12 cellular contexts compared by ENCODE assay signal in the genomic region with DNA sequence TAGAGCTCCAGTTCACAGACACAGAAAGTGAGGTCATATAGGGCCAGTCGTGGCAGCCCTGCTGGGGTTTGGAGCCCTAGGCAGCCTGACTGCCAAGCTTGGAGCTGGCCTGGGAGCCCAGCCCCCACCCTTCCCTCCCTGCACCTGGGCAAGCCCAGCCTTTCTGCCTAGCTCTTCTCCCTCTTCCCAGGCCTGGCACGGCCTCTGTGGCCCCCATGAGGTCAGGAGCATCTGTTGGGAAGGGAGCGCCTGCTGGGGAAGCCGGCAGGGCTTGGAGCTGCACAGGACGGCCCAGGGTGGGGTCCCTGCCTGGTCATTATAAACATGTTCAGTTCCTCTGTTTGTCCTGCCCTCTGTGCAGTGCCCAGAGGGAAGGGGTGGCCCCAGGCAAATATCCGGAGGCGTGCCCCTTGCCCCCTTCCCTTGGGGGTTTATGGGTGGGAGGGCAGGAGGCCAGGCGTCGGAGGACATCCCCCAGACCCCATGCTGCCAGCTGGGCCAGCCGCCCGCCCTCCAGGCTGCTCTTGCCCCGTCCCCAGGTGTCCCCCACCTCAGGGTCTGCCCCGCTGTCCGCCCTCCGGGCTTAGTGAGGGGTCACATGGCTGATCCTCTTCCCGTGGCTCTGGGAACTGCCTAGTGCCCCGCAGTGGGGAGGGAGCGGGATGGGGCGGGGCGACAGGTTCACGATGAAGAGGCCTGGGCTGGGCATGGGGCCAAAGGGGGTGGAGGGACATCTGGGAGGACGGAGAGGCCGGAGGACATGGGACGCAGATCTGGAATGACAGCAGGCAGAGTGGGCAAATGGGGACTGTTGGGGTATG. TPM values are rescaled to one million over a fixed set of nuclear protein-coding genes. Genes with fewer than 3 reads are reported as not detected.
A peak's percentile ranks its signal among the peaks of the same experiment; 100 is the strongest.
DNase-seq lines count a peak whose midpoint lies in the region; ATAC-seq and TF ChIP-seq lines count a peak whose summit lies in the region.
"Had no signal": no experiment of that assay in that cellular context is flagged by ENCODE, and none has a peak within 500 bp of the region (broad histone marks: within the 10 kb centered on the region; RNA-seq: fewer than 3 reads in every experiment).

No MANE protein-coding gene starts in this region.

- H3K4me1 Mint-ChIP-seq in type B pancreatic cell (ENCODE audit: unreplicated experiment) = peaks cover 25% of the 10 kb centered on the region

- no peak for TF ChIP-seq CTCF in type B pancreatic cell (conservative IDR thresholded peaks at IDR 0.05)

- no peaks in the 10 kb centered on the region for H3K36me3 Mint-ChIP-seq in type B pancreatic cell

- peak overlapping the region; percentile 44 for H3K27ac ChIP-seq in caudate nucleus (ENCODE audit: low read depth, low read length)
- H3K27ac ChIP-seq: KMS-11, SK-N-MC had no signal

- no peaks in the 10 kb centered on the region for H3K27me3 Mint-ChIP-seq in type B pancreatic cell

- DNase-seq in NCI-H2171 treated with DMSO at 0.1 percent for 48 hours (lab: John Stamatoyannopoulos, UW) = peak; percentile 9
- DNase-seq in NCI-H2171 (lab: John Stamatoyannopoulos, UW) = no peak
- DNase-seq in caudate nucleus (lab: John Stamatoyannopoulos, UW) = peak in 6 of 61 donors; percentile 4 to 55 (median 13)
- peak; percentile 74 for DNase-seq in left lobe of liver (ENCODE audit: low spot score)
- DNase-seq in type B pancreatic cell (ENCODE audit: extremely low spot score, unreplicated experiment) = no peak
- no peak for DNase-seq in GOT3 (lab: John Stamatoyannopoulos, UW)

- ATAC-seq in left lobe of liver (peak; percentile 66), GM19455 (IDR thresholded peaks at IDR 0.05; ENCODE audit: unreplicated experiment) (no peak), HG03108 (IDR thresholded peaks at IDR 0.05; ENCODE audit: unreplicated experiment) (no peak)

- peak overlapping the region; percentile 56 for H3K27ac Mint-ChIP-seq in type B pancreatic cell

- H3K9me3 Mint-ChIP-seq in type B pancreatic cell = no peaks in the 10 kb centered on the region

- peak overlapping the region; percentile 60 for H3K4me3 Mint-ChIP-seq in type B pancreatic cell

RNA-seq across cellular contexts. Expression of gene NCCRP1, which starts 30.0 kb away (rescaled TPM):
- total RNA-seq in left lobe of liver (0.08 TPM), type B pancreatic cell (ENCODE audit: low replicate concordance) (19.0 and 22.6 TPM in 2 replicates)
- total RNA-seq: A172, osteocyte had no signal

RNA-seq across cellular contexts. Expression of gene SYCN, which starts 37.3 kb away (rescaled TPM):
- 1.6 TPM for total RNA-seq in left lobe of liver
- total RNA-seq in type B pancreatic cell (ENCODE audit: low replicate concordance) = not detected in 2 replicates
- total RNA-seq: A172, osteocyte had no signal

RNA-seq across cellular contexts. Expression of gene PAK4, which starts 41.2 kb away (rescaled TPM):
- 19.4 TPM for total RNA-seq in left lobe of liver
- total RNA-seq in type B pancreatic cell (ENCODE audit: low replicate concordance) = 52.1 and 64.3 TPM in 2 replicates

Comparison
In these comparisons a context has a peak if more than half of its experiments do, and no peak if none do; other contexts are left out.
1. DNase-seq: peak in NCI-H2171 treated with DMSO at 0.1 percent for 48 hours (single experiment) and left lobe of liver (single experiment); none in NCI-H2171 (single experiment), type B pancreatic cell (single experiment) and GOT3 (single experiment).
2. RNA of gene NCCRP1, which starts 30.0 kb away (total RNA-seq): 19.0 to 22.6 TPM in type B pancreatic cell; 0.08 TPM in left lobe of liver (single experiment); every median in the first group is over 10 times any median in the second.